ENCODE assay signal across 6 cellular contexts in genomic region chr7:85950418-85950817, GRCh38.
"Had no signal": no experiment of that assay in that cellular context is flagged by ENCODE, and none has a peak within 500 bp of the region (broad histone marks: within the 10 kb centered on the region; RNA-seq: fewer than 3 reads in every experiment).

No MANE protein-coding gene starts in this region.

- H3K27ac ChIP-seq: HL-60 had no signal

- H3K27ac Mint-ChIP-seq: IgD-negative memory B cell had no signal

- H3K4me1 Mint-ChIP-seq: IgD-negative memory B cell had no signal

- H3K36me3 Mint-ChIP-seq: IgD-negative memory B cell had no signal

- H3K27me3 Mint-ChIP-seq: IgD-negative memory B cell had no signal

- DNase-seq: IMR-90, KBM-7 had no signal

- H3K4me3 Mint-ChIP-seq: IgD-negative memory B cell had no signal

- H3K4me3 ChIP-seq: K562 had no signal

- ATAC-seq: K562 had no signal

- FAIRE-seq: HTR-8/SVneo, K562 had no signal
